In the genomic region with DNA sequence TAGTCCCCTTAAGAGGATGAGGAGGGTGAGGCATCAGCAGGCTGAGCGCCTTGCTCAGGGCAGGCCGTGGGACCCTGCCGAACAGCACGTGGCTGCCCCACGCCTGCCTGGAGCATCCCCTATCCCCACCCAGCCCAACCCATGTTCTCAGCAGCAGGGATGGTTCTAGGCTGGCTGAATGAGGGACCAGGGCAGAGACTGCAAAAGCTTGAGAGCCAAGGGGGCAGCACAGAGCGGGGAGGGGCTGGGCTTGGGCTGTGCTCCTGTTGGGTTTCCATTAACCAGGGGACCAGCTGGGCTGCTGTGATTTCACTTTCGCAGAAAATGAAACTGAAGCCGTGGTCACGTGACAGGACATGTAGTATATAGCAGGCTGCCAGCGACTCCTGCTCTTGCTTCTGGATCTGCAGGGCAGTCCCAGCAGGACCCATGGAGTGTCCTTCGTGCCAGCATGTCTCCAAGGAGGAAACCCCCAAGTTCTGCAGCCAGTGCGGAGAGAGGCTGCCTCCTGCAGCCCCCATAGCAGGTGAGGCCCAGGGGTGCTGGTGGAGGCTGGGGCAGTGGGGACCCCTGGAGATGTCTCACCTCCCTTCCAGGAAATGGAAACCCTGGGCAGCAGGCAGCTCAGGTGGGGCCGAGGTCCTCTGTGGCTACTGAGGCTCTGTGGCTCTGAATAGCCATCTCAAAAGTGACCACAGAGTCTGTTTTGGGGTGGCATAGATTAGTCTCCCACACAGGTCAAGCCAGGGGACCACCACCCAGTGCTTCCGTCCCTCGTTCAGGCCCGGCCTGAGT, we compare ENCODE assay signal across 8 cellular contexts. TPM values are rescaled to one million over a fixed set of nuclear protein-coding genes. Genes with fewer than 3 reads are reported as not detected.
DNase-seq lines count a peak whose midpoint lies in the region; ATAC-seq and TF ChIP-seq lines count a peak whose summit lies in the region.

No MANE protein-coding gene starts in this region.

- peak overlapping the region; percentile 97 for H3K4me2 ChIP-seq in skeletal muscle satellite cell (ENCODE audit: low read length)

- H3K27ac ChIP-seq in heart right ventricle, result peak overlapping the region in 9 of 10 donors; percentile 98 to 100 (median 99)

- ATAC-seq in HG03342 (IDR thresholded peaks at IDR 0.05; ENCODE audit: unreplicated experiment), result peak; percentile 53
- ATAC-seq in heart right ventricle, result peak; percentile 44 to 88 (median 74)
- no peak for ATAC-seq in GM19324 (IDR thresholded peaks at IDR 0.05; ENCODE audit: low FRiP score, unreplicated experiment)

- POLR2A ChIA-PET in AG04449 (lab: Yijun Ruan, JAX), result interaction anchor here (0.6 to 1.3 kb wide), 2 partner anchors 10 to 163 kb away, joined by 4 to 5 read pairs; no protein-coding TSS in a partner anchor

- WGBS in heart right ventricle, 2 donors, result 33 to 64% methylated on average over 16 of the region's 16 CpGs

- peaks cover 13 to 68% (median 47%) of the 10 kb centered on the region in 9 donors for H3K4me1 ChIP-seq in heart right ventricle
- peaks cover 33% of the 10 kb centered on the region for H3K4me1 ChIP-seq in skeletal muscle satellite cell (ENCODE audit: control insufficient read depth, insufficient read depth, low read length)

- H3K4me3 ChIP-seq in AG04449 (ENCODE audit: low read depth, low read length) (peak overlapping the region; percentile 39), heart right ventricle (peak overlapping the region; percentile 26 to 100 (median 62)), skeletal muscle satellite cell (ENCODE audit: low read length) (peak overlapping the region; percentile 95)

- H3K36me3 ChIP-seq in heart right ventricle, result peaks cover 0 to 41% (median 0%) of the 10 kb centered on the region in 9 donors
- peaks cover 25% of the 10 kb centered on the region for H3K36me3 ChIP-seq in skeletal muscle satellite cell (ENCODE audit: insufficient read depth, low read length)

- TF ChIP-seq POLR2A in GM18526 (IDR thresholded peaks at IDR 0.05; ENCODE audit: extremely low read depth, insufficient read length), result peak; percentile 99

- CTCF ChIA-PET in AG04449 (lab: Yijun Ruan, JAX), result interaction anchor here (1.0 kb wide), 1 partner anchor 17 kb away, joined by 3 read pairs; no protein-coding TSS in a partner anchor

- TF ChIP-seq CTCF in AG04449 (IDR thresholded peaks at IDR 0.05; ENCODE audit: insufficient read depth, low read length, missing control alignments) (no peak), heart right ventricle (IDR thresholded peaks at IDR 0.05) (peak in 5 of 9 donors; percentile 4 to 40 (median 27))

- intact Hi-C loops in heart right ventricle (cut with DNase I), result loop anchor here in 6 of 10 donors (5.0 to 10.0 kb wide), 4 partner anchors 41 to 119 kb away; a partner anchor contains a TSS

- DNase-seq in AG04449 (ENCODE audit: low read depth, low spot score) (peak; percentile 42), RPMI7951 (ENCODE audit: low read depth) (peak; percentile 88), heart right ventricle (peak; percentile 63 to 92)
- DNase-seq in activated naive CD4-positive, alpha-beta T cell treated with Interleukin-2 at 50 U/mL for 16 hours, result peak; percentile 90

- peak overlapping the region; percentile 99 for H3K9ac ChIP-seq in skeletal muscle satellite cell (ENCODE audit: low read depth, low read length)

- no peaks in the 10 kb centered on the region for H3K27me3 ChIP-seq in heart right ventricle
- no peaks in the 10 kb centered on the region for H3K27me3 ChIP-seq in skeletal muscle satellite cell (ENCODE audit: control insufficient read depth, insufficient read depth, low read length)

- no peaks in the 10 kb centered on the region for H3K9me3 ChIP-seq in heart right ventricle
- no peaks in the 10 kb centered on the region for H3K9me3 ChIP-seq in skeletal muscle satellite cell (replicated peaks; ENCODE audit: low read length)

RNA-seq across cellular contexts. Expression of a gene that starts 2.8 kb away (rescaled TPM):
- total RNA-seq in RPMI7951 (2014; rRNA removed; shearing (Covaris generic)), result 23.5 and 23.8 TPM in 2 replicates
- 10 to 100 TPM; 26.0 to 97.0 (median 31.7) TPM for total RNA-seq in heart right ventricle
- polyA plus RNA-seq in heart right ventricle, result 10 to 100 TPM; 13.1 to 58.7 TPM
- total RNA-seq in skeletal muscle satellite cell (2012; rRNA removed), result 54.8 and 70.7 TPM in 2 replicates

RNA-seq across cellular contexts. Expression of a gene that starts 43.2 kb away (rescaled TPM):
- total RNA-seq in RPMI7951 (2014; rRNA removed; shearing (Covaris generic)), result 2.0 and 2.2 TPM in 2 replicates
- total RNA-seq in heart right ventricle, result 1 to 10 TPM; 3.9 to 8.6 (median 5.1) TPM
- 1 to 10 TPM; 3.0 to 5.6 TPM for polyA plus RNA-seq in heart right ventricle
- 6.3 and 8.5 TPM in 2 replicates for total RNA-seq in skeletal muscle satellite cell (2012; rRNA removed)

RNA-seq across cellular contexts. Expression of a gene that starts 43.3 kb away (rescaled TPM):
- total RNA-seq in RPMI7951 (2014; rRNA removed; shearing (Covaris generic)), result 6.4 and 7.4 TPM in 2 replicates
- 10 to 100 TPM in 9 of 10 donors, 1 to 10 TPM in 1; 7.3 to 18.0 (median 14.0) TPM for total RNA-seq in heart right ventricle
- polyA plus RNA-seq in heart right ventricle, result 10 to 100 TPM in 1 of 2 donors, 1 to 10 TPM in 1; 10.0 to 21.7 TPM
- 11.4 and 17.5 TPM in 2 replicates for total RNA-seq in skeletal muscle satellite cell (2012; rRNA removed)

Comparison
In these comparisons a context has a peak if more than half of its experiments do, and no peak if none do; other contexts are left out.
1. H3K4me3 ChIP-seq: peak in every context shown above with its lines; median percentile 95 in skeletal muscle satellite cell; 62 in heart right ventricle; 39 in AG04449.